ENCODE assay signal across 7 cellular contexts in genomic region chr6:106114492-106114891, GRCh38. TPM values are rescaled to one million over a fixed set of nuclear protein-coding genes. Genes with fewer than 3 reads are reported as not detected.
DNase-seq lines count a peak whose midpoint lies in the region; ATAC-seq and TF ChIP-seq lines count a peak whose summit lies in the region.

No MANE protein-coding gene starts in this region.

- TF ChIP-seq CTCF in right atrium auricular region (IDR thresholded peaks at IDR 0.05): no peak
- no peak for TF ChIP-seq CTCF in upper lobe of left lung (IDR thresholded peaks at IDR 0.05)

- H3K4me3 ChIP-seq in right atrium auricular region (no peak overlapping the region), upper lobe of left lung (no peak overlapping the region)

- H3K27ac Mint-ChIP-seq in activated CD8-positive, alpha-beta memory T cell treated with anti-CD3 and anti-CD28 coated beads, Interleukin-2, amount 10 ng/mL, durations not matched to agents 7 days and 5 days: peak overlapping the region; percentile 96
- H3K27ac Mint-ChIP-seq in naive thymus-derived CD8-positive, alpha-beta T cell: peak overlapping the region in 5 of 10 donors; percentile 6 to 83 (median 62)

- CTCF ChIA-PET in activated CD8-positive, alpha-beta memory T cell treated with anti-CD3 and anti-CD28 coated beads, Interleukin-2, amount 10 ng/mL, durations not matched to agents 7 days and 5 days (lab: Charles Lee): interaction anchor here (1.0 to 5.9 kb wide), 8 partner anchors 11 to 109 kb away, joined by 3 to 27 read pairs (median 4); partner anchors contain the start of gene PRDM1

- TF ChIP-seq POLR2A in upper lobe of left lung (IDR thresholded peaks at IDR 0.05): no peak

- 76 to 83% methylated on average over 9 of the region's 9 CpGs for WGBS in upper lobe of left lung, 2 donors

- H3K9me3 Mint-ChIP-seq in activated CD8-positive, alpha-beta memory T cell treated with anti-CD3 and anti-CD28 coated beads, Interleukin-2, amount 10 ng/mL, durations not matched to agents 7 days and 5 days (ENCODE audit: low read depth): no peaks in the 10 kb centered on the region
- no peaks in the 10 kb centered on the region for H3K9me3 Mint-ChIP-seq in naive thymus-derived CD8-positive, alpha-beta T cell

- peak; percentile 91 for DNase-seq in activated CD8-positive, alpha-beta memory T cell treated with anti-CD3 and anti-CD28 coated beads, Interleukin-2, amount 10 ng/mL, durations not matched to agents 7 days and 5 days
- peak; percentile 53 to 88 for DNase-seq in stimulated activated CD8-positive, alpha-beta memory T cell treated with anti-CD3 and anti-CD28 coated beads, Interleukin-7, amount 100 ng/mL, for 48 hours (ENCODE audit: extremely low read depth in 1 of 2, low read depth in 1 of 2)
- DNase-seq in right atrium auricular region (ENCODE audit: low spot score) (no peak), upper lobe of left lung (no peak)
- DNase-seq in naive thymus-derived CD8-positive, alpha-beta T cell: no peak

- H3K4me1 ChIP-seq in right atrium auricular region (no peaks in the 10 kb centered on the region), upper lobe of left lung (peaks cover 0 to 18% (median 7%) of the 10 kb centered on the region in 4 donors)

- POLR2A ChIA-PET in naive thymus-derived CD8-positive, alpha-beta T cell (lab: Charles Lee): interaction anchor here (0.8 kb wide), 1 partner anchor 9 kb away, joined by 3 read pairs; no protein-coding TSS in a partner anchor

- H3K4me3 Mint-ChIP-seq in activated CD8-positive, alpha-beta memory T cell treated with anti-CD3 and anti-CD28 coated beads, Interleukin-2, amount 10 ng/mL, durations not matched to agents 7 days and 5 days: peak overlapping the region; percentile 59
- peak overlapping the region in 1 of 10 donors; percentile 79 for H3K4me3 Mint-ChIP-seq in naive thymus-derived CD8-positive, alpha-beta T cell

- TF ChIP-seq EP300 in upper lobe of left lung (IDR thresholded peaks at IDR 0.05): no peak

- no peaks in the 10 kb centered on the region for H3K27me3 Mint-ChIP-seq in activated CD8-positive, alpha-beta memory T cell treated with anti-CD3 and anti-CD28 coated beads, Interleukin-2, amount 10 ng/mL, durations not matched to agents 7 days and 5 days
- peaks cover 13 to 59% (median 27%) of the 10 kb centered on the region in 5 donors for H3K27me3 Mint-ChIP-seq in naive thymus-derived CD8-positive, alpha-beta T cell

- H3K27me3 ChIP-seq in right atrium auricular region (no peaks in the 10 kb centered on the region), upper lobe of left lung (no peaks in the 10 kb centered on the region)

- no peaks in the 10 kb centered on the region for H3K36me3 ChIP-seq in right atrium auricular region
- no peaks in the 10 kb centered on the region for H3K36me3 ChIP-seq in upper lobe of left lung

- H3K9me3 ChIP-seq in right atrium auricular region: no peaks in the 10 kb centered on the region
- no peaks in the 10 kb centered on the region for H3K9me3 ChIP-seq in upper lobe of left lung

- H3K27ac ChIP-seq in right atrium auricular region: no peak overlapping the region
- peak overlapping the region in 1 of 4 donors; percentile 36 for H3K27ac ChIP-seq in upper lobe of left lung

- peaks cover 22% of the 10 kb centered on the region for H3K36me3 Mint-ChIP-seq in activated CD8-positive, alpha-beta memory T cell treated with anti-CD3 and anti-CD28 coated beads, Interleukin-2, amount 10 ng/mL, durations not matched to agents 7 days and 5 days
- no peaks in the 10 kb centered on the region for H3K36me3 Mint-ChIP-seq in naive thymus-derived CD8-positive, alpha-beta T cell

- peaks cover 92% of the 10 kb centered on the region for H3K4me1 Mint-ChIP-seq in activated CD8-positive, alpha-beta memory T cell treated with anti-CD3 and anti-CD28 coated beads, Interleukin-2, amount 10 ng/mL, durations not matched to agents 7 days and 5 days
- H3K4me1 Mint-ChIP-seq in naive thymus-derived CD8-positive, alpha-beta T cell: peaks cover 18 to 67% (median 54%) of the 10 kb centered on the region in 4 donors

- ATAC-seq in GM19397 (IDR thresholded peaks at IDR 0.05; ENCODE audit: unreplicated experiment) (peak; percentile 79), HG03066 (IDR thresholded peaks at IDR 0.05; ENCODE audit: low read depth, unreplicated experiment) (peak; percentile 84), upper lobe of left lung (ENCODE audit: low FRiP score in 2 of 2) (no peak)
- ATAC-seq in activated CD8-positive, alpha-beta memory T cell treated with anti-CD3 and anti-CD28 coated beads, Interleukin-2, amount 10 ng/mL, durations not matched to agents 7 days and 5 days: peak; percentile 82
- no peak for ATAC-seq in naive thymus-derived CD8-positive, alpha-beta T cell

RNA-seq across cellular contexts. Expression of gene PRDM1, which starts 28.4 kb away (rescaled TPM):
- 100 to 1,000 TPM in 1 of 2 experiments, 10 to 100 TPM in 1; 97.1 to 132 TPM for total RNA-seq in activated CD8-positive, alpha-beta memory T cell treated with anti-CD3 and anti-CD28 coated beads, Interleukin-2, amount 10 ng/mL, durations not matched to agents 7 days and 5 days
- total RNA-seq in right atrium auricular region (1 to 10 TPM; 1.8 to 1.9 TPM), upper lobe of left lung (10 to 100 TPM in 5 of 6 donors, 1 to 10 TPM in 1; 6.2 to 32.2 (median 12.9) TPM)
- total RNA-seq in naive thymus-derived CD8-positive, alpha-beta T cell: under 1 TPM; 0.58 to 0.94 TPM
- polyA plus RNA-seq in naive thymus-derived CD8-positive, alpha-beta T cell: 10 to 100 TPM in 1 of 3 donors, 1 to 10 TPM in 1, under 1 TPM in 1; 0.35 to 15.6 (median 1.6) TPM

Comparison
In these comparisons a context has a peak if more than half of its experiments do, and no peak if none do; other contexts are left out.
1. ATAC-seq: peak in GM19397 (single experiment), HG03066 (single experiment) and activated CD8-positive, alpha-beta memory T cell treated with anti-CD3 and anti-CD28 coated beads, Interleukin-2, amount 10 ng/mL, durations not matched to agents 7 days and 5 days (single experiment); none in upper lobe of left lung (0 of 2) and naive thymus-derived CD8-positive, alpha-beta T cell (0 of 2).
2. DNase-seq: peak in activated CD8-positive, alpha-beta memory T cell treated with anti-CD3 and anti-CD28 coated beads, Interleukin-2, amount 10 ng/mL, durations not matched to agents 7 days and 5 days (single experiment) and stimulated activated CD8-positive, alpha-beta memory T cell treated with anti-CD3 and anti-CD28 coated beads, Interleukin-7, amount 100 ng/mL, for 48 hours (2 of 2); none in right atrium auricular region (single experiment), upper lobe of left lung (0 of 2) and naive thymus-derived CD8-positive, alpha-beta T cell (0 of 10).